In genomic region chr9:86488794-86489193, GRCh38 we compare ENCODE assay signal across 16 cellular contexts.
A peak's percentile ranks its signal among the peaks of the same experiment; 100 is the strongest.
DNase-seq lines count a peak whose midpoint lies in the region; ATAC-seq, FAIRE-seq and TF ChIP-seq lines count a peak whose summit lies in the region.
"Had no signal": no experiment of that assay in that cellular context is flagged by ENCODE, and none has a peak within 500 bp of the region (broad histone marks: within the 10 kb centered on the region; RNA-seq: fewer than 3 reads in every experiment).

No MANE protein-coding gene starts in this region.

- RAD21 ChIA-PET in GM12878 (lab: Charles Lee; ENCODE audit: unreplicated experiment) = interaction anchor here (1.0 kb wide), 1 partner anchor 145 kb away, joined by 3 read pairs; no protein-coding TSS in a partner anchor

- H3K27ac ChIP-seq in left ventricle myocardium inferior (replicated peaks) (no peak overlapping the region), GM12878 (ENCODE audit: control insufficient read depth, insufficient read depth) (no peak overlapping the region), HepG2 (ENCODE audit: extremely low read length, insufficient read depth, low read length) (no peak overlapping the region), body of pancreas (no peak overlapping the region), stomach (no peak overlapping the region)

- intact Hi-C loops in Right ventricle myocardium inferior (cut with DNase I) = loop anchor here (10.0 kb wide), 1 partner anchor 456 kb away; the partner anchor contains the start of gene GAS1
- intact Hi-C loops in left ventricle myocardium inferior (cut with micrococcal nuclease) = loop anchor here (5.0 kb wide), 1 partner anchor 834 kb away; no protein-coding TSS in a partner anchor
- intact Hi-C loops in GM12878 (cut with micrococcal nuclease; ENCODE audit: unreplicated experiment) = loop anchor here (10.0 kb wide), 1 partner anchor 616 kb away; no protein-coding TSS in a partner anchor
- intact Hi-C loops in HepG2 (cut with micrococcal nuclease; ENCODE audit: unreplicated experiment) = loop anchor here (5.0 kb wide), 1 partner anchor 76 kb away; no protein-coding TSS in a partner anchor
- intact Hi-C loops in body of pancreas (cut with DNase I) = loop anchor here (5.0 kb wide), 1 partner anchor 834 kb away; no protein-coding TSS in a partner anchor
- intact Hi-C loops in stomach (cut with DNase I; ENCODE audit: low total_unique reads) = loop anchor here (10.0 kb wide), 1 partner anchor 826 kb away; no protein-coding TSS in a partner anchor

- H3K27me3 ChIP-seq in left ventricle myocardium inferior (ENCODE audit: low read depth) (peaks cover 3% of the 10 kb centered on the region), GM12878 (replicated peaks in 1 of 2; ENCODE audit: control insufficient read depth in 2 of 2, insufficient read depth in 2 of 2, low read length in 1 of 2) (no peaks in the 10 kb centered on the region), HepG2 (ENCODE audit: control insufficient read depth in 1 of 2, insufficient read depth in 2 of 2, low read length in 2 of 2) (no peaks in the 10 kb centered on the region; a peak in 2 of 5 replicates), body of pancreas (no peaks in the 10 kb centered on the region), stomach (no peaks in the 10 kb centered on the region)

- TF ChIP-seq RAD21 in GM12878 (IDR thresholded peaks at IDR 0.05; ENCODE audit: insufficient read depth, low read depth, low read length) (no peak), HepG2 (CRISPR knock-in tag; IDR thresholded peaks at IDR 0.05) (no peak)

- POLR2A ChIA-PET in GM12878 (lab: Charles Lee) = no interaction called here
- POLR2A ChIA-PET in HepG2 (lab: Yijun Ruan, JAX) = no interaction called here

- H3K4me3 ChIP-seq in left ventricle myocardium inferior = no peak overlapping the region
- H3K4me3 ChIP-seq in GM12878 = no peak overlapping the region
- no peak overlapping the region for H3K4me3 ChIP-seq in HepG2 (replicated peaks in 1 of 3; ENCODE audit: insufficient read depth in 1 of 3, low read depth in 2 of 3, low read length in 3 of 3)
- H3K4me3 ChIP-seq in body of pancreas = no peak overlapping the region
- no peak overlapping the region for H3K4me3 ChIP-seq in stomach

- CTCF ChIA-PET in GM12878 (lab: Yijun Ruan, JAX) (interaction anchor here (0.6 to 3.4 kb wide), 6 partner anchors 8 to 836 kb away, joined by 3 to 35 read pairs (median 6); no protein-coding TSS in a partner anchor), HepG2 (lab: Yijun Ruan, JAX; ENCODE audit: low intra/inter-chr PET ratio, low total read pairs) (no interaction called here)

- ATAC-seq in Right ventricle myocardium inferior = peak; percentile 28
- ATAC-seq in GM12878 = peak; percentile 29; the same call in 1 of the 3 replicates
- ATAC-seq in HepG2 = peak; percentile 75
- ATAC-seq in body of pancreas = no peak

- H4K20me1 ChIP-seq in GM12878 (ENCODE audit: control insufficient read depth, insufficient read depth) (no peaks in the 10 kb centered on the region), HepG2 (ENCODE audit: insufficient read depth, low read length) (no peaks in the 10 kb centered on the region)

- H3K79me2 ChIP-seq in GM12878 (ENCODE audit: control insufficient read depth, insufficient read depth, low read length) = no peaks in the 10 kb centered on the region
- H3K79me2 ChIP-seq in HepG2 (ENCODE audit: insufficient read depth, low read length) = no peaks in the 10 kb centered on the region

- FAIRE-seq in GM12878 (lab: Jason Lieb, UNC) = no peak
- no peak for FAIRE-seq in HepG2 (lab: Jason Lieb, UNC)
- FAIRE-seq in urothelium cell line (lab: Jason Lieb, UNC) = no peak
- FAIRE-seq: G401.6, GM18507 had no signal

- no peak for DNase-seq in Right ventricle myocardium inferior (ENCODE audit: missing footprints)
- no peak for DNase-seq in left ventricle myocardium inferior
- DNase-seq in GM12878 (ENCODE audit: low read depth, low spot score) = no peak
- DNase-seq in HepG2 (ENCODE audit: low spot score) = peak; percentile 1
- no peak for DNase-seq in NCI-H1048 (lab: John Stamatoyannopoulos, UW)
- DNase-seq in body of pancreas = no peak
- DNase-seq in urothelium cell line (ENCODE audit: low spot score) = no peak
- no peak for DNase-seq in stomach
- DNase-seq: C1 segment of cervical spinal cord, DMS79 treated with DMSO at 0.1 percent for 48 hours, NCI-H187 treated with DMSO at 0.1 percent for 48 hours, NCI-H2171 treated with DMSO at 0.1 percent for 48 hours, NCI-H446 treated with DMSO at 0.1 percent for 48 hours, NCI-H748 treated with DMSO at 0.1 percent for 48 hours had no signal

- H2AFZ ChIP-seq in GM12878 (ENCODE audit: control insufficient read depth, low read depth, low read length) = no peak overlapping the region
- no peak overlapping the region for H2AFZ ChIP-seq in HepG2 (ENCODE audit: low read length)

- TF ChIP-seq POLR2A in GM12878 (IDR thresholded peaks at IDR 0.05; ENCODE audit: low read depth, low read length) = no peak
- TF ChIP-seq POLR2A in HepG2 (IDR thresholded peaks at IDR 0.05; ENCODE audit: insufficient read depth in 1 of 2, low read depth in 2 of 2, low read length in 2 of 2) = no peak
- TF ChIP-seq POLR2A in body of pancreas (IDR thresholded peaks at IDR 0.05) = no peak
- TF ChIP-seq POLR2A in stomach (IDR thresholded peaks at IDR 0.05) = no peak

- in situ Hi-C loops in GM12878 (cut with MboI) (loop anchor here (5.0 kb wide), 1 partner anchor 839 kb away; no protein-coding TSS in a partner anchor), HepG2 (cut with HindIII; ENCODE audit: extremely low pct_ligation_motif_present, low pct_unique_long_range_greater_than_20kb) (loop anchor here (5.0 kb wide), 1 partner anchor 839 kb away; no protein-coding TSS in a partner anchor)

- 17% methylated on average over 7 of the region's 7 CpGs for WGBS in GM12878 (ENCODE audit: insufficient coverage, insufficient replicate concordance, low lambda C conversion rate, missing lambda C conversion rate)
- 10% methylated on average over 5 of the region's 7 CpGs for WGBS in HepG2 (ENCODE audit: low lambda C conversion rate)
- WGBS in body of pancreas, 2 donors = 66 to 79% methylated on average over 4 to 7 of the region's 7 CpGs
- WGBS in stomach, 5 donors = 80 to 95% (median 89%) methylated on average over 6 to 7 of the region's 7 CpGs

- no peak overlapping the region for H3K4me2 ChIP-seq in GM12878 (ENCODE audit: control insufficient read depth, insufficient read depth)
- H3K4me2 ChIP-seq in HepG2 (ENCODE audit: low read depth, low read length) = no peak overlapping the region

- TF ChIP-seq EP300 in GM12878 (IDR thresholded peaks at IDR 0.05; ENCODE audit: borderline replicate concordance in 1 of 2, control insufficient read depth in 1 of 2, low read depth in 2 of 2, low read length in 2 of 2) (no peak), HepG2 (IDR thresholded peaks at IDR 0.05; ENCODE audit: low read depth in 2 of 2, low read length in 2 of 2) (no peak), HepG2 (CRISPR knock-in tag; IDR thresholded peaks at IDR 0.05; ENCODE audit: borderline replicate concordance) (no peak), stomach (IDR thresholded peaks at IDR 0.05) (no peak)

- peaks cover 4% of the 10 kb centered on the region for H3K4me1 ChIP-seq in left ventricle myocardium inferior
- no peaks in the 10 kb centered on the region for H3K4me1 ChIP-seq in GM12878 (ENCODE audit: control insufficient read depth, insufficient read depth, low read length)
- H3K4me1 ChIP-seq in HepG2 (ENCODE audit: insufficient read depth, low read length) = no peaks in the 10 kb centered on the region
- H3K4me1 ChIP-seq in body of pancreas = no peaks in the 10 kb centered on the region
- H3K4me1 ChIP-seq in stomach = peaks cover 0 to 5% (median 0%) of the 10 kb centered on the region in 4 donors

- no peaks in the 10 kb centered on the region for H3K36me3 ChIP-seq in left ventricle myocardium inferior
- H3K36me3 ChIP-seq in GM12878 (ENCODE audit: control insufficient read depth in 2 of 2, insufficient read depth in 2 of 2, low read length in 1 of 2) = no peaks in the 10 kb centered on the region
- no peaks in the 10 kb centered on the region for H3K36me3 ChIP-seq in HepG2 (replicated peaks in 1 of 2; ENCODE audit: control insufficient read depth in 1 of 2, insufficient read depth in 2 of 2, low read length in 2 of 2)
- H3K36me3 ChIP-seq in body of pancreas (replicated peaks in 1 of 2; ENCODE audit: insufficient read depth in 1 of 2, low read depth in 2 of 2) = no peaks in the 10 kb centered on the region
- H3K36me3 ChIP-seq in stomach = no peaks in the 10 kb centered on the region

- TF ChIP-seq CTCF in left ventricle myocardium inferior (IDR thresholded peaks at IDR 0.05; ENCODE audit: borderline replicate concordance) = no peak
- TF ChIP-seq CTCF in GM12878 (IDR thresholded peaks at IDR 0.05 in 2 of 3, conservative IDR thresholded peaks at IDR 0.05 in 1 of 3; ENCODE audit: control insufficient read depth in 2 of 3, extremely low read depth in 1 of 3, insufficient read depth in 1 of 3, low read depth in 3 of 3, low read length in 3 of 3) = no peak
- no peak for TF ChIP-seq CTCF in HepG2 (CRISPR knock-in tag; IDR thresholded peaks at IDR 0.05)
- no peak for TF ChIP-seq CTCF in body of pancreas (IDR thresholded peaks at IDR 0.05)
- TF ChIP-seq CTCF in stomach (IDR thresholded peaks at IDR 0.05) = no peak

- H3K9ac ChIP-seq in GM12878 (ENCODE audit: control insufficient read depth, insufficient read depth, low read length) (no peak overlapping the region), HepG2 (ENCODE audit: insufficient read depth, low read depth, low read length) (no peak overlapping the region)

- H3K9me3 ChIP-seq in left ventricle myocardium inferior (replicated peaks) (no peaks in the 10 kb centered on the region), GM12878 (replicated peaks; ENCODE audit: control insufficient read depth, insufficient read depth, low read length) (no peaks in the 10 kb centered on the region), HepG2 (ENCODE audit: low read length) (no peaks in the 10 kb centered on the region), body of pancreas (no peaks in the 10 kb centered on the region), stomach (no peaks in the 10 kb centered on the region)

- no TSS peak for BruUV-seq in GM12878 (replicated peaks; lab: Mats Ljungman, UMichigan)
- no TSS peak for BruUV-seq in HepG2 (replicated peaks; lab: Mats Ljungman, UMichigan)

- SMC1A ChIA-PET in GM12878 (lab: Charles Lee; ENCODE audit: uncharacterized antibody, unreplicated experiment) = no interaction called here
